ENCODE assay signal across 19 cellular contexts in genomic region chr6:79005024-79005423, GRCh38.
"Had no signal": no experiment of that assay in that cellular context is flagged by ENCODE, and none has a peak within 500 bp of the region (broad histone marks: within the 10 kb centered on the region; RNA-seq: fewer than 3 reads in every experiment).

No MANE protein-coding gene starts in this region.

- H3K9me3 Mint-ChIP-seq: activated CD4-positive, alpha-beta memory T cell treated with anti-CD3 and anti-CD28 coated beads for 36 hours; activated naive CD4-positive, alpha-beta T cell treated with anti-CD3 and anti-CD28 coated beads, Interleukin-2, amount 10 ng/mL, durations not matched to agents 7 days and 5 days; activated T-cell treated with anti-CD3 and anti-CD28 coated beads, Interleukin-2, amount 50 U/mL, for 24 hours; brain; natural killer cell treated with Interleukin-12 subunit alpha and Interleukin-12 subunit beta and Interleukin-15 and Interleukin-18, amount 100 ng/mL, for 72 hours; T-cell had no signal

- H3K27me3 ChIP-seq: adrenal gland had no signal

- ATAC-seq: natural killer cell treated with Interleukin-12 subunit alpha and Interleukin-12 subunit beta and Interleukin-15 and Interleukin-18, amount 100 ng/mL, for 72 hours; right cardiac atrium; stimulated activated naive CD8-positive, alpha-beta T cell treated with anti-CD3 and anti-CD28 coated beads, Interleukin-15, Interleukin-2, amounts not matched to agents 100 U/mL and 50 U/mL, for 24 hours; T-cell had no signal

- H3K4me1 Mint-ChIP-seq: activated naive CD4-positive, alpha-beta T cell treated with anti-CD3 and anti-CD28 coated beads, Interleukin-2, amount 10 ng/mL, durations not matched to agents 7 days and 5 days had no signal

- H3K4me3 Mint-ChIP-seq: activated CD4-positive, alpha-beta memory T cell treated with anti-CD3 and anti-CD28 coated beads for 36 hours; activated naive CD4-positive, alpha-beta T cell treated with anti-CD3 and anti-CD28 coated beads, Interleukin-2, amount 10 ng/mL, durations not matched to agents 7 days and 5 days; activated T-cell treated with anti-CD3 and anti-CD28 coated beads, Interleukin-2, amount 50 U/mL, for 24 hours; brain; natural killer cell treated with Interleukin-12 subunit alpha and Interleukin-12 subunit beta and Interleukin-15 and Interleukin-18, amount 100 ng/mL, for 72 hours; T-cell had no signal

- H3K27me3 Mint-ChIP-seq: activated CD4-positive, alpha-beta memory T cell treated with anti-CD3 and anti-CD28 coated beads for 36 hours; activated naive CD4-positive, alpha-beta T cell treated with anti-CD3 and anti-CD28 coated beads, Interleukin-2, amount 10 ng/mL, durations not matched to agents 7 days and 5 days; activated T-cell treated with anti-CD3 and anti-CD28 coated beads, Interleukin-2, amount 50 U/mL, for 24 hours; brain; natural killer cell treated with Interleukin-12 subunit alpha and Interleukin-12 subunit beta and Interleukin-15 and Interleukin-18, amount 100 ng/mL, for 72 hours; progenitor cell of endocrine pancreas; T-cell had no signal

- DNase-seq: activated CD4-positive, alpha-beta memory T cell treated with anti-CD3 and anti-CD28 coated beads for 36 hours; activated CD4-positive, alpha-beta T cell treated with anti-CD3 and anti-CD28 coated beads for 1 hour; activated naive CD4-positive, alpha-beta T cell treated with anti-CD3 and anti-CD28 coated beads, Interleukin-2, amount 10 ng/mL, durations not matched to agents 7 days and 5 days; activated T-cell treated with anti-CD3 and anti-CD28 coated beads, Interleukin-2, amount 50 U/mL, for 24 hours; adrenal gland; hypothalamus; mesendoderm; nucleus accumbens; right cardiac atrium; small intestine; stimulated activated CD4-positive, alpha-beta T cell treated with anti-CD3 and anti-CD28 coated beads, Interleukin-4, amount 100 ng/mL, for 24 hours; stimulated activated CD8-positive, alpha-beta memory T cell treated with anti-CD3 and anti-CD28 coated beads, Interleukin-4, amount 100 ng/mL, for 48 hours; stimulated activated naive CD8-positive, alpha-beta T cell treated with anti-CD3 and anti-CD28 coated beads, Interleukin-15, Interleukin-2, amounts not matched to agents 100 U/mL and 50 U/mL, for 24 hours; T-cell; T-helper 9 cell; trophoblast cell had no signal

- H3K27ac Mint-ChIP-seq: activated CD4-positive, alpha-beta memory T cell treated with anti-CD3 and anti-CD28 coated beads for 36 hours; activated naive CD4-positive, alpha-beta T cell treated with anti-CD3 and anti-CD28 coated beads, Interleukin-2, amount 10 ng/mL, durations not matched to agents 7 days and 5 days; activated T-cell treated with anti-CD3 and anti-CD28 coated beads, Interleukin-2, amount 50 U/mL, for 24 hours; natural killer cell treated with Interleukin-12 subunit alpha and Interleukin-12 subunit beta and Interleukin-15 and Interleukin-18, amount 100 ng/mL, for 72 hours; progenitor cell of endocrine pancreas had no signal

- H3K4me3 ChIP-seq: adrenal gland had no signal
